Comparison of ENCODE assay signal across 18 cellular contexts in the genomic region with DNA sequence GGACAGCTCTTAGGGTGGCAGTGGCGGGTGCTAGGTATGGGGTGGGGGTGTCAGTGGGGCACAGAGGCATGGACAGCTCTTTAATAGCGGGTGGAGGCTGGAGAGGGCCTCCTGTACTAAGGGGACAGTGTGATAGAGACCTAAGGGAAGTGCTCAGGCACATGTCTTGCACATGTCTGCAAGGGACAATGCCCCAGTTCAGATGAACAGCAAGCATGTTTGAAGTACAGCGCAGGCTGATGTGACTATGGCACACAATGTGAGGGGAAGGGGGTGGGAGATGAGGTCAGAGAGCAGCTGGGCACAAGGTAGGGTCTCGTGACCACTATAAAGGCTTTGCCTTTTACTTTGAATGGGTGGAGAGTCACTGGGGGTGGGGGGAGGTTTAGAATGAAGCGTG. TPM values are rescaled to one million over a fixed set of nuclear protein-coding genes. Genes with fewer than 3 reads are reported as not detected.
DNase-seq lines count a peak whose midpoint lies in the region; ATAC-seq, FAIRE-seq and TF ChIP-seq lines count a peak whose summit lies in the region.
"Had no signal": no experiment of that assay in that cellular context is flagged by ENCODE, and none has a peak within 500 bp of the region (broad histone marks: within the 10 kb centered on the region; RNA-seq: fewer than 3 reads in every experiment).

No MANE protein-coding gene starts in this region.

- H3K4me2 ChIP-seq in HepG2 (ENCODE audit: low read depth, low read length): no peak overlapping the region

- peaks cover 58% of the 10 kb centered on the region for H3K36me3 Mint-ChIP-seq in activated T-helper 17 cell treated with anti-CD3 and anti-CD28 coated beads, Interleukin-2, amount 50 U/mL, for 72 hours (ENCODE audit: low read depth)
- H3K36me3 Mint-ChIP-seq in immature natural killer cell: peaks cover 40 to 57% (median 45%) of the 10 kb centered on the region in 3 donors

- FAIRE-seq in HepG2 (lab: Jason Lieb, UNC) (no peak), GM12892 (lab: Jason Lieb, UNC) (no peak)

- 19% methylated on average over 5 of the region's 5 CpGs for WGBS in HepG2 (ENCODE audit: low lambda C conversion rate)
- 89% methylated on average over 4 of the region's 5 CpGs for WGBS in right lobe of liver (ENCODE audit: insufficient coverage, low coverage, low lambda C conversion rate, missing lambda C conversion rate)

- intact Hi-C loops in HepG2 (cut with micrococcal nuclease; ENCODE audit: unreplicated experiment): no loop called here
- intact Hi-C loops in right lobe of liver (cut with DNase I): no loop called here
- intact Hi-C loops in upper lobe of right lung (cut with DNase I): no loop called here

- peaks cover 11% of the 10 kb centered on the region for H3K9me3 Mint-ChIP-seq in activated T-helper 17 cell treated with anti-CD3 and anti-CD28 coated beads, Interleukin-2, amount 50 U/mL, for 72 hours
- H3K9me3 Mint-ChIP-seq in immature natural killer cell: peaks cover 0 to 4% (median 0%) of the 10 kb centered on the region in 6 donors

- no peak for TF ChIP-seq RAD21 in HepG2 (CRISPR knock-in tag; IDR thresholded peaks at IDR 0.05)

- no peaks in the 10 kb centered on the region for H3K79me2 ChIP-seq in HepG2 (ENCODE audit: insufficient read depth, low read length)

- DNase-seq in HepG2 (ENCODE audit: low spot score) (no peak), right lobe of liver (no peak), immature natural killer cell (no peak), upper lobe of right lung (no peak), GM12892 (ENCODE audit: insufficient read length) (no peak)
- DNase-seq: brain microvascular endothelial cell, Calu3, cortex of kidney, GOT3, NCI-H1930, ovary had no signal

- H3K4me1 ChIP-seq in HepG2 (ENCODE audit: insufficient read depth, low read length): no peaks in the 10 kb centered on the region
- peaks cover 0 to 6% (median 0%) of the 10 kb centered on the region in 4 donors for H3K4me1 ChIP-seq in right lobe of liver
- peaks cover 8% of the 10 kb centered on the region for H3K4me1 ChIP-seq in upper lobe of right lung

- H3K4me3 Mint-ChIP-seq in activated T-helper 17 cell treated with anti-CD3 and anti-CD28 coated beads, Interleukin-2, amount 50 U/mL, for 72 hours: peak overlapping the region; percentile 98
- peak overlapping the region; percentile 84 to 100 (median 98) for H3K4me3 Mint-ChIP-seq in immature natural killer cell

- H2AFZ ChIP-seq in HepG2 (ENCODE audit: low read length): no peak overlapping the region

- peak overlapping the region; percentile 98 for H3K27ac Mint-ChIP-seq in activated T-helper 17 cell treated with anti-CD3 and anti-CD28 coated beads, Interleukin-2, amount 50 U/mL, for 72 hours
- peak overlapping the region; percentile 85 to 92 (median 88) for H3K27ac Mint-ChIP-seq in immature natural killer cell

- BruUV-seq in HepG2 (replicated peaks; lab: Mats Ljungman, UMichigan): no TSS peak

- H3K27ac ChIP-seq in HepG2 (ENCODE audit: extremely low read length, insufficient read depth, low read length) (no peak overlapping the region), right lobe of liver (no peak overlapping the region), upper lobe of right lung (peak overlapping the region; percentile 87)
- H3K27ac ChIP-seq: brain microvascular endothelial cell, HL-60, ovary, RWPE1 had no signal

- CTCF ChIA-PET in HepG2 (lab: Yijun Ruan, JAX; ENCODE audit: low intra/inter-chr PET ratio, low total read pairs): no interaction called here

- H3K27me3 Mint-ChIP-seq in activated T-helper 17 cell treated with anti-CD3 and anti-CD28 coated beads, Interleukin-2, amount 50 U/mL, for 72 hours: no peaks in the 10 kb centered on the region
- peaks cover 2 to 13% (median 8%) of the 10 kb centered on the region in 3 donors for H3K27me3 Mint-ChIP-seq in immature natural killer cell (ENCODE audit: low read depth in 3 of 3)

- peaks cover 6% of the 10 kb centered on the region; the same call in 1 of the 2 replicates for H3K9me3 ChIP-seq in HepG2 (ENCODE audit: low read length)
- H3K9me3 ChIP-seq in right lobe of liver: no peaks in the 10 kb centered on the region
- no peaks in the 10 kb centered on the region for H3K9me3 ChIP-seq in upper lobe of right lung
- H3K9me3 ChIP-seq: ovary had no signal

- H3K9ac ChIP-seq in HepG2 (ENCODE audit: insufficient read depth, low read depth, low read length): no peak overlapping the region

- ATAC-seq in HepG2 (no peak), right lobe of liver (no peak), upper lobe of right lung (no peak), GM21576 (IDR thresholded peaks at IDR 0.05; ENCODE audit: unreplicated experiment) (no peak), HG02870 (IDR thresholded peaks at IDR 0.05; ENCODE audit: unreplicated experiment) (no peak)
- ATAC-seq in activated T-helper 17 cell treated with anti-CD3 and anti-CD28 coated beads, Interleukin-2, amount 50 U/mL, for 72 hours (replicated peaks): no peak
- ATAC-seq: gastroesophageal sphincter had no signal

- TF ChIP-seq POLR2A in HepG2 (IDR thresholded peaks at IDR 0.05; ENCODE audit: insufficient read depth in 1 of 2, low read depth in 2 of 2, low read length in 2 of 2) (no peak), right lobe of liver (IDR thresholded peaks at IDR 0.05) (no peak), GM12892 (IDR thresholded peaks at IDR 0.05; ENCODE audit: low read depth, low read length) (no peak)

- peaks cover 25% of the 10 kb centered on the region for H3K4me1 Mint-ChIP-seq in activated T-helper 17 cell treated with anti-CD3 and anti-CD28 coated beads, Interleukin-2, amount 50 U/mL, for 72 hours
- peaks cover 80 to 99% of the 10 kb centered on the region in 2 donors for H3K4me1 Mint-ChIP-seq in immature natural killer cell

- H4K20me1 ChIP-seq in HepG2 (ENCODE audit: insufficient read depth, low read length): no peaks in the 10 kb centered on the region

- H3K4me3 ChIP-seq in HepG2 (replicated peaks in 1 of 3; ENCODE audit: insufficient read depth in 1 of 3, low read depth in 2 of 3, low read length in 3 of 3) (no peak overlapping the region), right lobe of liver (no peak overlapping the region), upper lobe of right lung (peak overlapping the region; percentile 58)
- H3K4me3 ChIP-seq: ovary had no signal

- H3K36me3 ChIP-seq in HepG2 (replicated peaks in 1 of 2; ENCODE audit: control insufficient read depth in 1 of 2, insufficient read depth in 2 of 2, low read length in 2 of 2) (no peaks in the 10 kb centered on the region), right lobe of liver (no peaks in the 10 kb centered on the region), upper lobe of right lung (no peaks in the 10 kb centered on the region)
- H3K36me3 ChIP-seq: brain microvascular endothelial cell, gastroesophageal sphincter, ovary had no signal

- in situ Hi-C loops in HepG2 (cut with HindIII; ENCODE audit: extremely low pct_ligation_motif_present, low pct_unique_long_range_greater_than_20kb): no loop called here

- POLR2A ChIA-PET in HepG2 (lab: Yijun Ruan, JAX): no interaction called here

- TF ChIP-seq EP300 in HepG2 (IDR thresholded peaks at IDR 0.05; ENCODE audit: low read depth in 2 of 2, low read length in 2 of 2) (no peak), HepG2 (CRISPR knock-in tag; IDR thresholded peaks at IDR 0.05; ENCODE audit: borderline replicate concordance) (no peak)

- TF ChIP-seq CTCF in HepG2 (CRISPR knock-in tag; IDR thresholded peaks at IDR 0.05) (no peak), right lobe of liver (IDR thresholded peaks at IDR 0.05) (no peak), upper lobe of right lung (IDR thresholded peaks at IDR 0.05) (no peak)

- H3K27me3 ChIP-seq in HepG2 (ENCODE audit: control insufficient read depth in 1 of 2, insufficient read depth in 2 of 2, low read length in 2 of 2): peaks cover 3 to 44% of the 10 kb centered on the region in 2 experiments; a peak in 4 of 5 replicates
- H3K27me3 ChIP-seq in right lobe of liver: no peaks in the 10 kb centered on the region
- H3K27me3 ChIP-seq in upper lobe of right lung: no peaks in the 10 kb centered on the region
- H3K27me3 ChIP-seq: ovary had no signal

TF ChIP-seq in HepG2, 621 proteins besides CTCF, POLR2A, EP300 and RAD21 (continues in another document):
- no peak for TF ChIP-seq SP2 (CRISPR knock-in tag; IDR thresholded peaks at IDR 0.05)

RNA-seq across cellular contexts. Expression of a gene that starts 3.5 kb away (rescaled TPM):
- not detected in 2 replicates for total RNA-seq in HepG2 (2016; rRNA removed; fragmentation: Illumina TruSeq; extraction: Trizol)
- not detected in 2 replicates for total RNA-seq in HepG2 (2016; cell fraction: cytosol; rRNA removed; fragmentation: Illumina TruSeq; extraction: Trizol; ENCODE audit: low read depth)
- total RNA-seq in HepG2 (2016; cell fraction: insoluble cytoplasmic fraction; rRNA removed; fragmentation: Illumina TruSeq; extraction: Trizol): not detected in 2 replicates
- not detected in 2 replicates for total RNA-seq in HepG2 (2016; cell fraction: membrane; rRNA removed; fragmentation: Illumina TruSeq; extraction: Trizol)
- not detected in 2 replicates for total RNA-seq in HepG2 (2016; cell fraction: nucleus; rRNA removed; fragmentation: Illumina TruSeq; extraction: Trizol)
- not detected in 2 replicates for polyA plus RNA-seq in HepG2 (2011; rRNA removed)
- not detected in 2 replicates for polyA plus RNA-seq in HepG2 (2011; cell fraction: cytosol; rRNA removed)
- not detected in 2 replicates for polyA plus RNA-seq in HepG2 (2011; cell fraction: nucleus; rRNA removed)
- not detected in 2 replicates for polyA plus RNA-seq in HepG2 (2012)
- not detected in 2 replicates for polyA plus RNA-seq in HepG2 (2016; cell fraction: cytosol; fragmentation: Illumina TruSeq; extraction: Trizol; ENCODE audit: low read depth)
- polyA plus RNA-seq in HepG2 (2016; cell fraction: insoluble cytoplasmic fraction; fragmentation: Illumina TruSeq; extraction: Trizol; ENCODE audit: low read depth): not detected in 2 replicates
- not detected in 2 replicates for polyA plus RNA-seq in HepG2 (2016; cell fraction: membrane; fragmentation: Illumina TruSeq; extraction: Trizol; ENCODE audit: low read depth)
- polyA plus RNA-seq in HepG2 (2016; cell fraction: nucleus; fragmentation: Illumina TruSeq; extraction: Trizol; ENCODE audit: insufficient read depth, low read depth): not detected in 2 replicates
- polyA minus RNA-seq in HepG2 (2011; rRNA and poly(A)+ RNA removed; ENCODE audit: low replicate concordance): not detected in 2 replicates
- polyA minus RNA-seq in HepG2 (2011; cell fraction: cytosol; rRNA and poly(A)+ RNA removed): not detected in 2 replicates
- polyA minus RNA-seq in HepG2 (2011; cell fraction: nucleus; rRNA and poly(A)+ RNA removed): not detected in 2 replicates
- total RNA-seq in right lobe of liver: 1 to 10 TPM; 2.7 to 10.0 (median 6.2) TPM
- total RNA-seq in activated T-helper 17 cell treated with anti-CD3 and anti-CD28 coated beads, Interleukin-2, amount 50 U/mL, for 72 hours: 10 to 100 TPM; 10.3 to 16.4 TPM
- 10 to 100 TPM in 1 of 3 donors, 1 to 10 TPM in 2; 2.6 to 25.1 (median 5.0) TPM for polyA plus RNA-seq in immature natural killer cell
- total RNA-seq in upper lobe of right lung: 42.3 TPM
- 5.4 TPM for polyA plus RNA-seq in GM12892 (2012; ENCODE audit: missing spikeins)
- total RNA-seq: Calu3, NCI-H460 had no signal
